Comparison of ENCODE assay signal across 1 cellular context in genomic region chr14:72880164-72880563, GRCh38.
TF ChIP-seq lines count a peak whose summit lies in the region.

No MANE protein-coding gene starts in this region.

TF ChIP-seq in GM12878, 131 proteins besides CTCF, POLR2A, EP300 and RAD21 (continued from another document):
- TF ChIP-seq BMI1 (IDR thresholded peaks at IDR 0.05; ENCODE audit: borderline replicate concordance), result peak; percentile 32; the same call in 1 of the 2 replicates
- no peak for TF ChIP-seq MYC (IDR thresholded peaks at IDR 0.05; ENCODE audit: insufficient read depth, insufficient read length, insufficient replicate concordance, low read length, severe bottlenecking)
